ENCODE assay signal across 9 cellular contexts in the genomic region with DNA sequence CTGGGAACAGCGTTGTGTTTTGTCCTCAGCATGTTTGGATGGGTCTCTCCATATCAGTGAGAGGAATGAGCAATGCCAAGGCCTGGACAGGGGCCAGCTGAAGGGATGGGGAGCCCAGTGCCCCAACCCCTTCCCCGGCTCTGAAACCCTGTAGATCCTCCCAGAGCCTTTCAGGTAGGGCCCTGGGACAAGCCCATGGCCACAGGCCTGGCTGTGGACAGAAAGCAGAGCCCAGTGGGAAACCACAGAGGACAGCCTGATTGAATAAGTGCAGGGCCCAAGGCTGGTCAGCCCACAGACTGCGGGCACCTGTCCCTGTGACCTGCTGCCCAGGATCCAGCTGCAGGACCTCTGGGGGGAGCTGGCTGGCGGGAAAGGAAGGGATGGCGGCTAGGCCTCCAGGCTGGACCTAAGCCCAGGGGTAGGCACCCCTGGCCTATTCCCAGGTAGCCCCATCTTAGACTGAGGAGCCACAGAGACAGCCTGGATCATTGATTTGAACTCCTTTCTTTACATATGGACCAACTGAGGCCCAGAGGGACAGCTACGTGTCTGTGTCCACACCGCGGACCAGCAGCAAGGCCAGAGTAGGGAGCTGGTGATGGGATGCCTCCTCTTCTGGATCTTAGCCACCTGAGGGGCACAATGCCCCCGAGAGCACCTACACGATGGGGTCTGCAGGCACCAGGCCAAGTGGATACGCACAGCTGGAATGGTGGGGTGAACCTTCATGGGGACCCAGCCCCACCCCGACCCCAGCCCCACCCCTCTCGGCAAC. TPM values are rescaled to one million over a fixed set of nuclear protein-coding genes. Genes with fewer than 3 reads are reported as not detected.
A peak's percentile ranks its signal among the peaks of the same experiment; 100 is the strongest.
DNase-seq lines count a peak whose midpoint lies in the region; ATAC-seq, FAIRE-seq and TF ChIP-seq lines count a peak whose summit lies in the region.
"Had no signal": no experiment of that assay in that cellular context is flagged by ENCODE, and none has a peak within 500 bp of the region (broad histone marks: within the 10 kb centered on the region; RNA-seq: fewer than 3 reads in every experiment).

No MANE protein-coding gene starts in this region.

- ATAC-seq in HepG2 = 0 out of 3 replicates have a peak, but pooled peaks have one; percentile 1

- FAIRE-seq in HepG2 (lab: Jason Lieb, UNC) = no peak
- FAIRE-seq: A204.1 had no signal

- TF ChIP-seq EP300 in HepG2 (IDR thresholded peaks at IDR 0.05; ENCODE audit: low read depth in 2 of 2, low read length in 2 of 2) = no peak
- no peak for TF ChIP-seq EP300 in HepG2 (CRISPR knock-in tag; IDR thresholded peaks at IDR 0.05; ENCODE audit: borderline replicate concordance)

- POLR2A ChIA-PET in HepG2 (lab: Yijun Ruan, JAX) = interaction anchor here (0.8 to 0.9 kb wide), 3 partner anchors 63 to 163 kb away, joined by 3 read pairs; a partner anchor contains a TSS

- H3K27me3 Mint-ChIP-seq in T-helper 2 cell treated with Interferon-gamma antibody and Interleukin-4, amounts not matched to agents 5 μg/mL and 100 μg/mL, for 36 hours (ENCODE audit: low read depth) = no peaks in the 10 kb centered on the region

- H3K79me2 ChIP-seq in HepG2 (ENCODE audit: insufficient read depth, low read length) = no peaks in the 10 kb centered on the region

- H3K36me3 ChIP-seq in adipocyte (ENCODE audit: control insufficient read depth, insufficient read depth, low read length, severe bottlenecking) (no peaks in the 10 kb centered on the region), HepG2 (replicated peaks in 1 of 2; ENCODE audit: control insufficient read depth in 1 of 2, insufficient read depth in 2 of 2, low read length in 2 of 2) (no peaks in the 10 kb centered on the region), tibial artery (no peaks in the 10 kb centered on the region)

- peak overlapping the region; percentile 99 for H3K4me2 ChIP-seq in HepG2 (ENCODE audit: low read depth, low read length)

- H3K9me3 ChIP-seq in adipocyte (ENCODE audit: control insufficient read depth, low read length) = no peaks in the 10 kb centered on the region
- no peaks in the 10 kb centered on the region for H3K9me3 ChIP-seq in HepG2 (ENCODE audit: low read length)
- H3K9me3 ChIP-seq in tibial artery = no peaks in the 10 kb centered on the region

- peaks cover 70% of the 10 kb centered on the region for H3K4me1 Mint-ChIP-seq in T-helper 2 cell treated with Interferon-gamma antibody and Interleukin-4, amounts not matched to agents 5 μg/mL and 100 μg/mL, for 36 hours (ENCODE audit: low read depth)

- peaks cover 10% of the 10 kb centered on the region for H3K4me1 ChIP-seq in adipocyte (ENCODE audit: control insufficient read depth, insufficient read depth, low read length)
- peaks cover 69% of the 10 kb centered on the region for H3K4me1 ChIP-seq in HepG2 (ENCODE audit: insufficient read depth, low read length)
- H3K4me1 ChIP-seq in tibial artery = peaks cover 0 to 59% (median 45%) of the 10 kb centered on the region in 4 donors

- no peak for DNase-seq in T-helper 2 cell treated with Interferon-gamma antibody and Interleukin-4, amounts not matched to agents 5 μg/mL and 100 μg/mL, for 36 hours (ENCODE audit: low spot score)
- DNase-seq in T-helper 2 cell (no peak), adipocyte (ENCODE audit: low read depth) (no peak), HepG2 (ENCODE audit: low spot score) (no peak), tibial artery (peak in 1 of 2 donors; percentile 70), NCI-H2029 treated with DMSO at 0.1 percent for 48 hours (lab: John Stamatoyannopoulos, UW) (no peak), NAMALWA (ENCODE audit: low spot score) (no peak)
- DNase-seq in activated effector memory CD4-positive, alpha-beta T cell treated with Interleukin-2 at 50 U/mL for 16 hours = no peak

- H3K27ac ChIP-seq in HepG2 (ENCODE audit: extremely low read length, insufficient read depth, low read length) (no peak overlapping the region), tibial artery (peak overlapping the region; percentile 86 to 91)

- in situ Hi-C loops in HepG2 (cut with HindIII; ENCODE audit: extremely low pct_ligation_motif_present, low pct_unique_long_range_greater_than_20kb) = no loop called here

- peak overlapping the region; percentile 41 for H3K27ac Mint-ChIP-seq in T-helper 2 cell treated with Interferon-gamma antibody and Interleukin-4, amounts not matched to agents 5 μg/mL and 100 μg/mL, for 36 hours

- H3K4me3 ChIP-seq in adipocyte (ENCODE audit: low read length) = peak overlapping the region; percentile 96
- H3K4me3 ChIP-seq in HepG2 (replicated peaks in 1 of 3; ENCODE audit: insufficient read depth in 1 of 3, low read depth in 2 of 3, low read length in 3 of 3) = peak overlapping the region in 2 of 3 experiments; percentile 69 to 82; a peak in 4 of 6 replicates
- H3K4me3 ChIP-seq in tibial artery = peak overlapping the region; percentile 78 to 89

- TF ChIP-seq CTCF in HepG2 (CRISPR knock-in tag; IDR thresholded peaks at IDR 0.05) (no peak), tibial artery (IDR thresholded peaks at IDR 0.05) (no peak)

- H3K36me3 Mint-ChIP-seq in T-helper 2 cell treated with Interferon-gamma antibody and Interleukin-4, amounts not matched to agents 5 μg/mL and 100 μg/mL, for 36 hours (ENCODE audit: low read depth) = no peaks in the 10 kb centered on the region

- no peaks in the 10 kb centered on the region for H3K9me3 Mint-ChIP-seq in T-helper 2 cell treated with Interferon-gamma antibody and Interleukin-4, amounts not matched to agents 5 μg/mL and 100 μg/mL, for 36 hours

- CTCF ChIA-PET in HepG2 (lab: Yijun Ruan, JAX; ENCODE audit: low intra/inter-chr PET ratio, low total read pairs) = no interaction called here

- intact Hi-C loops in HepG2 (cut with micrococcal nuclease; ENCODE audit: unreplicated experiment) = no loop called here
- intact Hi-C loops in tibial artery (cut with DNase I; ENCODE audit: low total_unique reads) = loop anchor here (10.0 kb wide), 1 partner anchor 230 kb away; no protein-coding TSS in a partner anchor

- H3K4me3 Mint-ChIP-seq in T-helper 2 cell treated with Interferon-gamma antibody and Interleukin-4, amounts not matched to agents 5 μg/mL and 100 μg/mL, for 36 hours = peak overlapping the region; percentile 6

- TF ChIP-seq RAD21 in HepG2 (CRISPR knock-in tag; IDR thresholded peaks at IDR 0.05) = no peak

- H2AFZ ChIP-seq in HepG2 (ENCODE audit: low read length) = no peak overlapping the region

- BruUV-seq in HepG2 (replicated peaks; lab: Mats Ljungman, UMichigan) = no TSS peak

- WGBS in HepG2 (ENCODE audit: low lambda C conversion rate) = 13% methylated on average over 3 of the region's 13 CpGs

- H3K9ac ChIP-seq in adipocyte (ENCODE audit: low read length) (peak overlapping the region; percentile 88), HepG2 (ENCODE audit: insufficient read depth, low read depth, low read length) (no peak overlapping the region)

- H3K27me3 ChIP-seq in adipocyte (replicated peaks; ENCODE audit: control insufficient read depth, insufficient read depth, low read length) = no peaks in the 10 kb centered on the region
- peaks cover 1 to 34% of the 10 kb centered on the region in 2 experiments for H3K27me3 ChIP-seq in HepG2 (ENCODE audit: control insufficient read depth in 1 of 2, insufficient read depth in 2 of 2, low read length in 2 of 2)
- no peaks in the 10 kb centered on the region for H3K27me3 ChIP-seq in tibial artery

- no peaks in the 10 kb centered on the region for H4K20me1 ChIP-seq in HepG2 (ENCODE audit: insufficient read depth, low read length)

- no peak for TF ChIP-seq POLR2A in HepG2 (IDR thresholded peaks at IDR 0.05; ENCODE audit: insufficient read depth in 1 of 2, low read depth in 2 of 2, low read length in 2 of 2)

RNA-seq across cellular contexts. Expression of a gene that starts 1.3 kb away (rescaled TPM):
- 0.91 and 2.1 TPM in 2 replicates for total RNA-seq in HepG2 (2016; rRNA removed; fragmentation: Illumina TruSeq; extraction: Trizol)
- total RNA-seq in HepG2 (2016; cell fraction: cytosol; rRNA removed; fragmentation: Illumina TruSeq; extraction: Trizol; ENCODE audit: low read depth) = 0.71 TPM in 2 replicates
- 1.1 and 2.8 TPM in 2 replicates for total RNA-seq in HepG2 (2016; cell fraction: insoluble cytoplasmic fraction; rRNA removed; fragmentation: Illumina TruSeq; extraction: Trizol)
- total RNA-seq in HepG2 (2016; cell fraction: membrane; rRNA removed; fragmentation: Illumina TruSeq; extraction: Trizol) = 1.1 and 1.3 TPM in 2 replicates
- total RNA-seq in HepG2 (2016; cell fraction: nucleus; rRNA removed; fragmentation: Illumina TruSeq; extraction: Trizol) = 0.41 and 1.0 TPM in 2 replicates
- polyA plus RNA-seq in HepG2 (2011; rRNA removed) = 2.7 and 2.8 TPM in 2 replicates
- polyA plus RNA-seq in HepG2 (2011; cell fraction: cytosol; rRNA removed) = 2.3 and 3.2 TPM in 2 replicates
- polyA plus RNA-seq in HepG2 (2011; cell fraction: nucleus; rRNA removed) = 2.6 and 2.8 TPM in 2 replicates
- 0.34 and 1.0 TPM in 2 replicates for polyA plus RNA-seq in HepG2 (2012)
- 0.34 and 0.49 TPM in 2 replicates for polyA plus RNA-seq in HepG2 (2016; cell fraction: cytosol; fragmentation: Illumina TruSeq; extraction: Trizol; ENCODE audit: low read depth)
- polyA plus RNA-seq in HepG2 (2016; cell fraction: insoluble cytoplasmic fraction; fragmentation: Illumina TruSeq; extraction: Trizol; ENCODE audit: low read depth) = 1.2 TPM in 2 replicates
- 0.51 and 0.64 TPM in 2 replicates for polyA plus RNA-seq in HepG2 (2016; cell fraction: membrane; fragmentation: Illumina TruSeq; extraction: Trizol; ENCODE audit: low read depth)
- polyA plus RNA-seq in HepG2 (2016; cell fraction: nucleus; fragmentation: Illumina TruSeq; extraction: Trizol; ENCODE audit: insufficient read depth, low read depth) = 1.7 and 2.5 TPM in 2 replicates
- 2.1 and 2.5 TPM in 2 replicates for polyA minus RNA-seq in HepG2 (2011; rRNA and poly(A)+ RNA removed; ENCODE audit: low replicate concordance)
- 0.69 and 1.1 TPM in 2 replicates for polyA minus RNA-seq in HepG2 (2011; cell fraction: cytosol; rRNA and poly(A)+ RNA removed)
- polyA minus RNA-seq in HepG2 (2011; cell fraction: nucleus; rRNA and poly(A)+ RNA removed) = 0.87 and 1.0 TPM in 2 replicates

RNA-seq across cellular contexts. Expression of a gene that starts 7.4 kb away (rescaled TPM):
- not detected in 2 replicates for total RNA-seq in HepG2 (2016; rRNA removed; fragmentation: Illumina TruSeq; extraction: Trizol)
- total RNA-seq in HepG2 (2016; cell fraction: cytosol; rRNA removed; fragmentation: Illumina TruSeq; extraction: Trizol; ENCODE audit: low read depth) = not detected in 2 replicates
- total RNA-seq in HepG2 (2016; cell fraction: insoluble cytoplasmic fraction; rRNA removed; fragmentation: Illumina TruSeq; extraction: Trizol) = not detected in 2 replicates
- not detected in 2 replicates for total RNA-seq in HepG2 (2016; cell fraction: membrane; rRNA removed; fragmentation: Illumina TruSeq; extraction: Trizol)
- not detected in 2 replicates for total RNA-seq in HepG2 (2016; cell fraction: nucleus; rRNA removed; fragmentation: Illumina TruSeq; extraction: Trizol)
- 0.01 TPM in 1 of 2 replicates, not detected in the other for polyA plus RNA-seq in HepG2 (2011; rRNA removed)
- 0.03 TPM in 1 of 2 replicates, not detected in the other for polyA plus RNA-seq in HepG2 (2011; cell fraction: cytosol; rRNA removed)
- 0.06 TPM in 1 of 2 replicates, not detected in the other for polyA plus RNA-seq in HepG2 (2011; cell fraction: nucleus; rRNA removed)
- 0.27 and 0.35 TPM in 2 replicates for polyA plus RNA-seq in HepG2 (2012)
- polyA plus RNA-seq in HepG2 (2016; cell fraction: cytosol; fragmentation: Illumina TruSeq; extraction: Trizol; ENCODE audit: low read depth) = not detected in 2 replicates
- polyA plus RNA-seq in HepG2 (2016; cell fraction: insoluble cytoplasmic fraction; fragmentation: Illumina TruSeq; extraction: Trizol; ENCODE audit: low read depth) = not detected in 2 replicates
- polyA plus RNA-seq in HepG2 (2016; cell fraction: membrane; fragmentation: Illumina TruSeq; extraction: Trizol; ENCODE audit: low read depth) = not detected in 2 replicates
- not detected in 2 replicates for polyA plus RNA-seq in HepG2 (2016; cell fraction: nucleus; fragmentation: Illumina TruSeq; extraction: Trizol; ENCODE audit: insufficient read depth, low read depth)
- 0.12 TPM in 1 of 2 replicates, not detected in the other for polyA minus RNA-seq in HepG2 (2011; rRNA and poly(A)+ RNA removed; ENCODE audit: low replicate concordance)
- polyA minus RNA-seq in HepG2 (2011; cell fraction: cytosol; rRNA and poly(A)+ RNA removed) = not detected in 2 replicates
- polyA minus RNA-seq in HepG2 (2011; cell fraction: nucleus; rRNA and poly(A)+ RNA removed) = not detected in 2 replicates

RNA-seq across cellular contexts. Expression of a gene that starts 48.8 kb away (rescaled TPM):
- total RNA-seq in HepG2 (2016; rRNA removed; fragmentation: Illumina TruSeq; extraction: Trizol) = 52.7 and 55.5 TPM in 2 replicates
- 23.8 and 26.8 TPM in 2 replicates for total RNA-seq in HepG2 (2016; cell fraction: cytosol; rRNA removed; fragmentation: Illumina TruSeq; extraction: Trizol; ENCODE audit: low read depth)
- total RNA-seq in HepG2 (2016; cell fraction: insoluble cytoplasmic fraction; rRNA removed; fragmentation: Illumina TruSeq; extraction: Trizol) = 51.4 and 51.5 TPM in 2 replicates
- 58.5 and 70.1 TPM in 2 replicates for total RNA-seq in HepG2 (2016; cell fraction: membrane; rRNA removed; fragmentation: Illumina TruSeq; extraction: Trizol)
- total RNA-seq in HepG2 (2016; cell fraction: nucleus; rRNA removed; fragmentation: Illumina TruSeq; extraction: Trizol) = 32.8 and 34.6 TPM in 2 replicates
- 70.0 and 92.5 TPM in 2 replicates for polyA plus RNA-seq in HepG2 (2011; rRNA removed)
- 59.9 and 66.8 TPM in 2 replicates for polyA plus RNA-seq in HepG2 (2011; cell fraction: cytosol; rRNA removed)
- 136 and 138 TPM in 2 replicates for polyA plus RNA-seq in HepG2 (2011; cell fraction: nucleus; rRNA removed)
- 41.9 and 45.8 TPM in 2 replicates for polyA plus RNA-seq in HepG2 (2012)
- 31.1 and 35.0 TPM in 2 replicates for polyA plus RNA-seq in HepG2 (2016; cell fraction: cytosol; fragmentation: Illumina TruSeq; extraction: Trizol; ENCODE audit: low read depth)
- 59.2 and 63.5 TPM in 2 replicates for polyA plus RNA-seq in HepG2 (2016; cell fraction: insoluble cytoplasmic fraction; fragmentation: Illumina TruSeq; extraction: Trizol; ENCODE audit: low read depth)
- 57.7 and 60.6 TPM in 2 replicates for polyA plus RNA-seq in HepG2 (2016; cell fraction: membrane; fragmentation: Illumina TruSeq; extraction: Trizol; ENCODE audit: low read depth)
- polyA plus RNA-seq in HepG2 (2016; cell fraction: nucleus; fragmentation: Illumina TruSeq; extraction: Trizol; ENCODE audit: insufficient read depth, low read depth) = 72.2 and 73.9 TPM in 2 replicates
- polyA minus RNA-seq in HepG2 (2011; rRNA and poly(A)+ RNA removed; ENCODE audit: low replicate concordance) = 45.3 and 104 TPM in 2 replicates
- 28.8 and 30.7 TPM in 2 replicates for polyA minus RNA-seq in HepG2 (2011; cell fraction: cytosol; rRNA and poly(A)+ RNA removed)
- 20.1 and 26.6 TPM in 2 replicates for polyA minus RNA-seq in HepG2 (2011; cell fraction: nucleus; rRNA and poly(A)+ RNA removed)
